12 cellular contexts compared by ENCODE assay signal in genomic region chr18:21099442-21099841, GRCh38. TPM values are rescaled to one million over a fixed set of nuclear protein-coding genes. Genes with fewer than 3 reads are reported as not detected.
DNase-seq lines count a peak whose midpoint lies in the region; ATAC-seq and TF ChIP-seq lines count a peak whose summit lies in the region.
"Had no signal": no experiment of that assay in that cellular context is flagged by ENCODE, and none has a peak within 500 bp of the region (broad histone marks: within the 10 kb centered on the region; RNA-seq: fewer than 3 reads in every experiment).

No MANE protein-coding gene starts in this region.

- H3K4me3 Mint-ChIP-seq in activated naive CD8-positive, alpha-beta T cell treated with anti-CD3 and anti-CD28 coated beads for 36 hours = peak overlapping the region; percentile 29
- H3K4me3 Mint-ChIP-seq: brain had no signal

- POLR2A ChIA-PET in HEK293T (lab: Yijun Ruan, JAX) = interaction anchor here (2.7 kb wide), 1 partner anchor 12 kb away, joined by 16 read pairs; the partner anchor contains the start of gene ROCK1

- no peak for DNase-seq in activated naive CD8-positive, alpha-beta T cell treated with anti-CD3 and anti-CD28 coated beads for 36 hours
- DNase-seq in NCI-H1694 (lab: John Stamatoyannopoulos, UW) (no peak), HEK293T (ENCODE audit: extremely low spot score) (no peak), HCEC 1CT (no peak), SKM-1 (lab: John Stamatoyannopoulos, UW; ENCODE audit: unreplicated experiment) (no peak)
- DNase-seq: COR-L47, NCI-H345 had no signal

- H3K9me3 Mint-ChIP-seq in activated naive CD8-positive, alpha-beta T cell treated with anti-CD3 and anti-CD28 coated beads for 36 hours = peaks cover 6% of the 10 kb centered on the region

- no peak overlapping the region for H3K27ac Mint-ChIP-seq in activated naive CD8-positive, alpha-beta T cell treated with anti-CD3 and anti-CD28 coated beads for 36 hours
- H3K27ac Mint-ChIP-seq: brain had no signal

- H3K27me3 Mint-ChIP-seq in activated naive CD8-positive, alpha-beta T cell treated with anti-CD3 and anti-CD28 coated beads for 36 hours = no peaks in the 10 kb centered on the region
- H3K27me3 Mint-ChIP-seq: brain had no signal

- H3K4me1 Mint-ChIP-seq in activated naive CD8-positive, alpha-beta T cell treated with anti-CD3 and anti-CD28 coated beads for 36 hours = peaks cover 64% of the 10 kb centered on the region

- CTCF ChIA-PET in HEK293T (lab: Yijun Ruan, JAX) = interaction anchor here (1.1 kb wide), 1 partner anchor 8 kb away, joined by 3 read pairs; no protein-coding TSS in a partner anchor

- H3K36me3 Mint-ChIP-seq in activated naive CD8-positive, alpha-beta T cell treated with anti-CD3 and anti-CD28 coated beads for 36 hours = peaks cover 29% of the 10 kb centered on the region

- ATAC-seq in GM18498 (IDR thresholded peaks at IDR 0.05; ENCODE audit: unreplicated experiment) = peak; percentile 83
- peak; percentile 82 for ATAC-seq in GM21367 (IDR thresholded peaks at IDR 0.05; ENCODE audit: unreplicated experiment)
- peak; percentile 79 for ATAC-seq in HG03064 (IDR thresholded peaks at IDR 0.05; ENCODE audit: low read depth, unreplicated experiment)
- ATAC-seq: HepG2 had no signal

TF ChIP-seq in HEK293T, 16 proteins besides CTCF, POLR2A, EP300 and RAD21:
- TF ChIP-seq ELF4 (IDR thresholded peaks at IDR 0.05) (no peak), L3MBTL2 (conservative IDR thresholded peaks at IDR 0.05) (no peak)

RNA-seq across cellular contexts. Expression of gene ROCK1, which starts 12.2 kb away (rescaled TPM):
- total RNA-seq in activated naive CD8-positive, alpha-beta T cell treated with anti-CD3 and anti-CD28 coated beads for 36 hours = 10 to 100 TPM; 47.1 to 48.0 TPM
